Comparison of ENCODE assay signal across 20 cellular contexts in genomic region chr22:39965749-39966148, GRCh38. TPM values are rescaled to one million over a fixed set of nuclear protein-coding genes. Genes with fewer than 3 reads are reported as not detected.
DNase-seq lines count a peak whose midpoint lies in the region; ATAC-seq, FAIRE-seq and TF ChIP-seq lines count a peak whose summit lies in the region.
"Had no signal": no experiment of that assay in that cellular context is flagged by ENCODE, and none has a peak within 500 bp of the region (broad histone marks: within the 10 kb centered on the region; RNA-seq: fewer than 3 reads in every experiment).

No MANE protein-coding gene starts in this region.

- POLR2A ChIA-PET in T-cell (lab: Charles Lee) = interaction anchor here (0.6 to 0.9 kb wide), 2 partner anchors 79 to 103 kb away, joined by 3 read pairs; no protein-coding TSS in a partner anchor

- H3K27ac Mint-ChIP-seq in activated naive CD4-positive, alpha-beta T cell treated with anti-CD3 and anti-CD28 coated beads for 36 hours = peak overlapping the region; percentile 37
- peak overlapping the region; percentile 3 to 84 for H3K27ac Mint-ChIP-seq in T-cell
- H3K27ac Mint-ChIP-seq in stimulated activated effector memory CD8-positive, alpha-beta T cell treated with anti-CD3 and anti-CD28 coated beads, Interleukin-12 subunit alpha, Interleukin-12 subunit beta, amount 100 ng/mL, for 72 hours = peak overlapping the region; percentile 56

- H3K36me3 Mint-ChIP-seq in activated naive CD4-positive, alpha-beta T cell treated with anti-CD3 and anti-CD28 coated beads for 36 hours (ENCODE audit: low read depth) = peaks cover 13% of the 10 kb centered on the region
- H3K36me3 Mint-ChIP-seq in T-cell = peaks cover 77% of the 10 kb centered on the region
- peaks cover 99% of the 10 kb centered on the region for H3K36me3 Mint-ChIP-seq in stimulated activated effector memory CD8-positive, alpha-beta T cell treated with anti-CD3 and anti-CD28 coated beads, Interleukin-12 subunit alpha, Interleukin-12 subunit beta, amount 100 ng/mL, for 72 hours

- FAIRE-seq in bronchial epithelial cell (lab: Jason Lieb, UNC) (no peak), HTR-8/SVneo (lab: Jason Lieb, UNC) (no peak)
- FAIRE-seq: A549 had no signal

- H3K27me3 Mint-ChIP-seq in activated naive CD4-positive, alpha-beta T cell treated with anti-CD3 and anti-CD28 coated beads for 36 hours (ENCODE audit: low read depth) = no peaks in the 10 kb centered on the region
- H3K27me3 Mint-ChIP-seq in T-cell = no peaks in the 10 kb centered on the region

- no peaks in the 10 kb centered on the region for H3K9me3 Mint-ChIP-seq in activated naive CD4-positive, alpha-beta T cell treated with anti-CD3 and anti-CD28 coated beads for 36 hours
- H3K9me3 Mint-ChIP-seq in T-cell = no peaks in the 10 kb centered on the region
- no peaks in the 10 kb centered on the region for H3K9me3 Mint-ChIP-seq in stimulated activated effector memory CD8-positive, alpha-beta T cell treated with anti-CD3 and anti-CD28 coated beads, Interleukin-12 subunit alpha, Interleukin-12 subunit beta, amount 100 ng/mL, for 72 hours

- no peak overlapping the region for H3K4me3 Mint-ChIP-seq in activated naive CD4-positive, alpha-beta T cell treated with anti-CD3 and anti-CD28 coated beads for 36 hours
- H3K4me3 Mint-ChIP-seq in T-cell = no peak overlapping the region
- H3K4me3 Mint-ChIP-seq in stimulated activated effector memory CD8-positive, alpha-beta T cell treated with anti-CD3 and anti-CD28 coated beads, Interleukin-12 subunit alpha, Interleukin-12 subunit beta, amount 100 ng/mL, for 72 hours = no peak overlapping the region

- ATAC-seq in T-cell (replicated peaks in 1 of 4) = no peak
- ATAC-seq in stimulated activated effector memory CD8-positive, alpha-beta T cell treated with anti-CD3 and anti-CD28 coated beads, Interleukin-12 subunit alpha, Interleukin-12 subunit beta, amount 100 ng/mL, for 72 hours = no peak
- ATAC-seq: A549 had no signal

- TF ChIP-seq CTCF in bronchial epithelial cell (IDR thresholded peaks at IDR 0.05; ENCODE audit: insufficient read depth, low read length, severe bottlenecking) = no peak

- no peak for DNase-seq in activated naive CD4-positive, alpha-beta T cell treated with anti-CD3 and anti-CD28 coated beads for 36 hours
- DNase-seq in activated naive CD4-positive, alpha-beta T cell treated with anti-CD3 and anti-CD28 coated beads, Interleukin-2, amount 50 U/mL, for 16 hours = no peak
- DNase-seq in T-cell = no peak
- peak; percentile 10 for DNase-seq in bronchial epithelial cell (ENCODE audit: low read depth)
- DNase-seq in stimulated activated effector memory CD8-positive, alpha-beta T cell treated with anti-CD3 and anti-CD28 coated beads, Interleukin-12 subunit alpha, Interleukin-12 subunit beta, amount 100 ng/mL, for 72 hours (ENCODE audit: low spot score in 2 of 2) = no peak
- no peak for DNase-seq in DMS79 (lab: John Stamatoyannopoulos, UW)
- no peak for DNase-seq in HTR-8/SVneo (ENCODE audit: insufficient read length, low spot score)
- no peak for DNase-seq in SIG-M5 (lab: John Stamatoyannopoulos, UW)
- DNase-seq: COR-L47; DMS153; NCI-H1417; NCI-H187 treated with DMSO at 0.1 percent for 48 hours; NCI-H526 treated with DMSO at 0.1 percent for 48 hours; NK-92 treated with Interleukin-12 subunit alpha and Interleukin-12 subunit beta, amount 100 ng/mL, for 24 hours; SHP77 treated with DMSO at 0.1 percent for 48 hours had no signal

- H3K4me3 ChIP-seq in bronchial epithelial cell (ENCODE audit: low read depth, low read length) = no peak overlapping the region
- H3K4me3 ChIP-seq: A549; BLaER1 treated with 17β-estradiol and CSF1 and Interleukin-3, amounts not matched to agents 10 nM and 100 nM; HAP-1 had no signal

- peaks cover 16% of the 10 kb centered on the region for H3K4me1 Mint-ChIP-seq in activated naive CD4-positive, alpha-beta T cell treated with anti-CD3 and anti-CD28 coated beads for 36 hours (ENCODE audit: low read depth)
- peaks cover 21 to 29% (median 28%) of the 10 kb centered on the region in 3 donors for H3K4me1 Mint-ChIP-seq in T-cell
- H3K4me1 Mint-ChIP-seq in stimulated activated effector memory CD8-positive, alpha-beta T cell treated with anti-CD3 and anti-CD28 coated beads, Interleukin-12 subunit alpha, Interleukin-12 subunit beta, amount 100 ng/mL, for 72 hours = peaks cover 31% of the 10 kb centered on the region

- H3K36me3 ChIP-seq in bronchial epithelial cell (ENCODE audit: control insufficient read depth, insufficient read depth, low read length) = no peaks in the 10 kb centered on the region
- H3K36me3 ChIP-seq: BLaER1 treated with 17β-estradiol and CSF1 and Interleukin-3, amounts not matched to agents 10 nM and 100 nM; HAP-1 had no signal

- no peaks in the 10 kb centered on the region for H3K27me3 ChIP-seq in bronchial epithelial cell (ENCODE audit: control insufficient read depth, insufficient read depth, low read length)

- CTCF ChIA-PET in activated naive CD4-positive, alpha-beta T cell treated with anti-CD3 and anti-CD28 coated beads for 36 hours (lab: Charles Lee) = interaction anchor here (2.1 kb wide), 1 partner anchor 59 kb away, joined by 5 read pairs; no protein-coding TSS in a partner anchor
- CTCF ChIA-PET in T-cell (lab: Charles Lee) = no interaction called here

- intact Hi-C loops in activated naive CD4-positive, alpha-beta T cell treated with anti-CD3 and anti-CD28 coated beads for 36 hours (cut with micrococcal nuclease) = no loop called here

RNA-seq across cellular contexts. Expression of gene TMA7B, which starts 5.6 kb away (rescaled TPM):
- 1 to 10 TPM; 1.1 to 1.5 TPM for total RNA-seq in activated naive CD4-positive, alpha-beta T cell treated with anti-CD3 and anti-CD28 coated beads for 36 hours
- 10 to 100 TPM in 2 of 5 donors, 1 to 10 TPM in 3; 7.8 to 18.9 (median 9.0) TPM for total RNA-seq in T-cell
- total RNA-seq in bronchial epithelial cell = not detected in 2 replicates
- total RNA-seq: HT1080, OCI-LY7 had no signal

RNA-seq across cellular contexts. Expression of gene FAM83F, which starts 29.0 kb away (rescaled TPM):
- total RNA-seq in activated naive CD4-positive, alpha-beta T cell treated with anti-CD3 and anti-CD28 coated beads for 36 hours = 1 to 10 TPM; 1.8 to 1.9 TPM
- total RNA-seq in T-cell (1 to 10 TPM in 2 of 5 donors, under 1 TPM in 3; 0.26 to 4.9 (median 0.79) TPM), bronchial epithelial cell (22.1 and 27.8 TPM in 2 replicates)
- total RNA-seq: OCI-LY7 had no signal
